Comparison of ENCODE assay signal across 10 cellular contexts in genomic region chr7:157502701-157503111, GRCh38.
DNase-seq lines count a peak whose midpoint lies in the region; FAIRE-seq and TF ChIP-seq lines count a peak whose summit lies in the region.
"Had no signal": no experiment of that assay in that cellular context is flagged by ENCODE, and none has a peak within 500 bp of the region (broad histone marks: within the 10 kb centered on the region; RNA-seq: fewer than 3 reads in every experiment).

No MANE protein-coding gene starts in this region.

- TF ChIP-seq CTCF in astrocyte of the spinal cord (IDR thresholded peaks at IDR 0.05; ENCODE audit: low read depth, low read length) (no peak), spleen (IDR thresholded peaks at IDR 0.05 in 8 of 11, conservative IDR thresholded peaks at IDR 0.05 in 3 of 11) (no peak)

- H3K27me3 ChIP-seq in spleen (replicated peaks in 1 of 7) = peaks cover 0 to 31% (median 0%) of the 10 kb centered on the region in 7 donors

- TF ChIP-seq POLR2A in spleen (IDR thresholded peaks at IDR 0.05) = no peak

- in situ Hi-C loops in astrocyte of the spinal cord (cut with HindIII; ENCODE audit: low sequenced_read_pairs) = no loop called here

- DNase-seq in EL (peak; percentile 17), T-helper 22 cell (ENCODE audit: low read depth) (peak; percentile 71), astrocyte of the spinal cord (ENCODE audit: low read depth, low spot score) (peak; percentile 16), spleen (peak; percentile 88), superior temporal gyrus (ENCODE audit: extremely low spot score) (no peak), frontal cortex (ENCODE audit: low spot score in 2 of 2) (no peak), hippocampal formation (lab: John Stamatoyannopoulos, UW) (no peak), mucosa of gallbladder (ENCODE audit: low spot score) (no peak)
- DNase-seq: NCI-H1694 had no signal

- H3K4me1 ChIP-seq in spleen = peaks cover 0 to 21% (median 14%) of the 10 kb centered on the region in 6 donors

- 1 to 29% (median 23%) methylated on average over 8 to 12 of the region's 12 CpGs for WGBS in spleen, 5 donors

- no peaks in the 10 kb centered on the region for H3K36me3 ChIP-seq in spleen

- no peak for FAIRE-seq in frontal cortex (lab: Jason Lieb, UNC)
- FAIRE-seq: G401.6 had no signal

- H3K9me3 ChIP-seq in spleen = peaks cover 0 to 32% (median 18%) of the 10 kb centered on the region in 8 donors

- peak overlapping the region in 7 of 8 donors; percentile 39 to 80 (median 68) for H3K27ac ChIP-seq in spleen

- no peak overlapping the region for H3K4me3 ChIP-seq in astrocyte of the spinal cord (ENCODE audit: low read depth, low read length)
- peak overlapping the region in 3 of 8 donors; percentile 3 to 48 (median 20) for H3K4me3 ChIP-seq in spleen

- intact Hi-C loops in spleen (cut with DNase I; ENCODE audit: low total_unique reads) = no loop called here

Comparison
In these comparisons a context has a peak if more than half of its experiments do, and no peak if none do; other contexts are left out.
1. DNase-seq: peak in EL (single experiment), T-helper 22 cell (single experiment), astrocyte of the spinal cord (single experiment) and spleen (single experiment); none in superior temporal gyrus (single experiment), frontal cortex (0 of 2), hippocampal formation (0 of 2) and mucosa of gallbladder (single experiment).